13 cellular contexts compared by ENCODE assay signal in the genomic region with DNA sequence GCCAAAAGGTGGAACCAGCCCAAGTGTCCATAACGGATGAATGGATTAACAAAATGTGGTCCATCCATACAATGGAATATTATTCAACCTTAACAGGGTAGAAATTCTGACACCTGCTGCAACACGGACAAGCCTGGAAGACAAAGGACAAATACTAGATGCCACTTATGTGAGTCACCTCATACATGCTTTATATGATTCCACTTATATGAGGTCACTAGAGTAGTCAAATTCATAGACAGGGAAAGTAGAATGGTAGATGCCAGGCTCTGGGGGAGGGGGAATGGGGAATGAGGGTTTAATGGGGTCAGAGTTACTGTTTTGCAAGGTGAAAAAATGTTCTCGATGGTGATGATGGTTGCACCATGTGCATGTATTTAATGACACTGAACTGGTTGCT. TPM values are rescaled to one million over a fixed set of nuclear protein-coding genes. Genes with fewer than 3 reads are reported as not detected.
DNase-seq lines count a peak whose midpoint lies in the region; ATAC-seq and TF ChIP-seq lines count a peak whose summit lies in the region.
"Had no signal": no experiment of that assay in that cellular context is flagged by ENCODE, and none has a peak within 500 bp of the region (broad histone marks: within the 10 kb centered on the region; RNA-seq: fewer than 3 reads in every experiment).

No MANE protein-coding gene starts in this region.

- intact Hi-C loops in CD4-positive, alpha-beta memory T cell (cut with micrococcal nuclease), result no loop called here

- H3K4me3 ChIP-seq in ACC112 (ENCODE audit: low read depth, low read length) (no peak overlapping the region), SJSA1 (no peak overlapping the region), fibroblast of villous mesenchyme (ENCODE audit: low read depth, low read length) (no peak overlapping the region)
- no peak overlapping the region for H3K4me3 ChIP-seq in CD4-positive, alpha-beta memory T cell (ENCODE audit: low read length in 2 of 2)

- TF ChIP-seq CTCF in HFFc6 (IDR thresholded peaks at IDR 0.05) (no peak), fibroblast of villous mesenchyme (IDR thresholded peaks at IDR 0.05; ENCODE audit: insufficient read depth, low read depth, low read length) (no peak)

- H3K9me3 ChIP-seq in SJSA1 (replicated peaks), result no peaks in the 10 kb centered on the region
- H3K9me3 ChIP-seq in CD4-positive, alpha-beta memory T cell (ENCODE audit: control insufficient read depth in 1 of 2, low read length in 2 of 2), result no peaks in the 10 kb centered on the region

- no peaks in the 10 kb centered on the region for H3K9me3 Mint-ChIP-seq in HFFc6
- H3K9me3 Mint-ChIP-seq in CD4-positive, alpha-beta memory T cell, result no peaks in the 10 kb centered on the region
- H3K9me3 Mint-ChIP-seq: activated naive CD4-positive, alpha-beta T cell treated with anti-CD3 and anti-CD28 coated beads, Interleukin-2, amount 10 ng/mL, durations not matched to agents 7 days and 5 days; CD4-positive, CD25-positive, alpha-beta regulatory T cell; effector memory CD8-positive, alpha-beta T cell had no signal

- POLR2A ChIA-PET in CD4-positive, alpha-beta memory T cell (lab: Charles Lee; ENCODE audit: partially characterized antibody), result no interaction called here

- no peaks in the 10 kb centered on the region for H3K79me2 ChIP-seq in ACC112 (ENCODE audit: control insufficient read depth, insufficient read depth, low read length, unreplicated experiment)

- peaks cover 46% of the 10 kb centered on the region for H3K4me1 Mint-ChIP-seq in HFFc6 (ENCODE audit: low read depth)
- H3K4me1 Mint-ChIP-seq in CD4-positive, alpha-beta memory T cell, result no peaks in the 10 kb centered on the region
- H3K4me1 Mint-ChIP-seq: activated naive CD4-positive, alpha-beta T cell treated with anti-CD3 and anti-CD28 coated beads, Interleukin-2, amount 10 ng/mL, durations not matched to agents 7 days and 5 days had no signal

- H3K4me1 ChIP-seq in ACC112 (ENCODE audit: control insufficient read depth, insufficient read depth, low read length, unreplicated experiment) (peaks cover 19% of the 10 kb centered on the region), SJSA1 (replicated peaks) (peaks cover 51% of the 10 kb centered on the region)
- H3K4me1 ChIP-seq in CD4-positive, alpha-beta memory T cell (ENCODE audit: insufficient read depth, low read length), result no peaks in the 10 kb centered on the region

- H3K36me3 Mint-ChIP-seq in HFFc6 (ENCODE audit: low read depth), result no peaks in the 10 kb centered on the region
- H3K36me3 Mint-ChIP-seq in CD4-positive, alpha-beta memory T cell, result no peaks in the 10 kb centered on the region
- H3K36me3 Mint-ChIP-seq: activated naive CD4-positive, alpha-beta T cell treated with anti-CD3 and anti-CD28 coated beads, Interleukin-2, amount 10 ng/mL, durations not matched to agents 7 days and 5 days; CD4-positive, CD25-positive, alpha-beta regulatory T cell had no signal

- CTCF ChIA-PET in CD4-positive, alpha-beta memory T cell (lab: Charles Lee; ENCODE audit: partially characterized antibody), result no interaction called here

- H3K27me3 Mint-ChIP-seq in HFFc6 (ENCODE audit: insufficient read depth), result no peaks in the 10 kb centered on the region
- no peaks in the 10 kb centered on the region for H3K27me3 Mint-ChIP-seq in CD4-positive, alpha-beta memory T cell
- H3K27me3 Mint-ChIP-seq: effector memory CD8-positive, alpha-beta T cell had no signal

- no peak overlapping the region for H2AFZ ChIP-seq in ACC112 (ENCODE audit: low read length, unreplicated experiment)

- H3K4me3 Mint-ChIP-seq in HFFc6, result no peak overlapping the region; the same call in 1 of the 2 replicates
- no peak overlapping the region for H3K4me3 Mint-ChIP-seq in CD4-positive, alpha-beta memory T cell
- H3K4me3 Mint-ChIP-seq: activated naive CD4-positive, alpha-beta T cell treated with anti-CD3 and anti-CD28 coated beads, Interleukin-2, amount 10 ng/mL, durations not matched to agents 7 days and 5 days; CD4-positive, CD25-positive, alpha-beta regulatory T cell; effector memory CD8-positive, alpha-beta T cell had no signal

- H3K27ac Mint-ChIP-seq in HFFc6, result no peak overlapping the region
- peak overlapping the region in 1 of 7 donors; percentile 37 for H3K27ac Mint-ChIP-seq in CD4-positive, alpha-beta memory T cell
- H3K27ac Mint-ChIP-seq: activated naive CD4-positive, alpha-beta T cell treated with anti-CD3 and anti-CD28 coated beads, Interleukin-2, amount 10 ng/mL, durations not matched to agents 7 days and 5 days had no signal

- no peak for ATAC-seq in GM18907 (IDR thresholded peaks at IDR 0.05; ENCODE audit: unreplicated experiment)
- ATAC-seq in GM19463 (IDR thresholded peaks at IDR 0.05; ENCODE audit: unreplicated experiment), result no peak
- ATAC-seq: effector memory CD8-positive, alpha-beta T cell had no signal

- no peaks in the 10 kb centered on the region for H3K36me3 ChIP-seq in ACC112 (ENCODE audit: insufficient read depth, low read length)
- no peaks in the 10 kb centered on the region for H3K36me3 ChIP-seq in SJSA1
- H3K36me3 ChIP-seq in CD4-positive, alpha-beta memory T cell (ENCODE audit: insufficient read depth, low read length), result no peaks in the 10 kb centered on the region

- DNase-seq in HFFc6 (peak; percentile 54), SJSA1 (ENCODE audit: low read depth in 1 of 2, low spot score in 2 of 2) (peak; percentile 67 to 73), fibroblast of villous mesenchyme (ENCODE audit: low read depth) (peak; percentile 16), DMS153 treated with DMSO at 0.1 percent for 48 hours (lab: John Stamatoyannopoulos, UW; ENCODE audit: unreplicated experiment) (no peak)
- no peak for DNase-seq in CD4-positive, alpha-beta memory T cell
- DNase-seq: activated naive CD4-positive, alpha-beta T cell treated with anti-CD3 and anti-CD28 coated beads, Interleukin-2, amount 10 ng/mL, durations not matched to agents 7 days and 5 days; CD4-positive, CD25-positive, alpha-beta regulatory T cell; effector memory CD8-positive, alpha-beta T cell; stimulated activated CD4-positive, alpha-beta T cell treated with anti-CD3 and anti-CD28 coated beads, Interleukin-2, amount 100 ng/mL, for 48 hours; substantia nigra had no signal

- H3K27ac ChIP-seq in ACC112 (ENCODE audit: low read depth, low read length), result peak overlapping the region; percentile 22; the same call in 1 of the 2 replicates
- peak overlapping the region; percentile 38 for H3K27ac ChIP-seq in SJSA1
- no peak overlapping the region for H3K27ac ChIP-seq in CD4-positive, alpha-beta memory T cell (ENCODE audit: low read depth, low read length)

- no peaks in the 10 kb centered on the region for H3K27me3 ChIP-seq in ACC112 (ENCODE audit: insufficient read depth, low read length)
- H3K27me3 ChIP-seq in SJSA1 (replicated peaks), result no peaks in the 10 kb centered on the region
- H3K27me3 ChIP-seq in CD4-positive, alpha-beta memory T cell (ENCODE audit: insufficient read depth, low read length), result no peaks in the 10 kb centered on the region

RNA-seq across cellular contexts. Expression of a gene that starts 34.0 kb away (rescaled TPM):
- 10 to 100 TPM; 38.6 to 53.6 (median 47.9) TPM for total RNA-seq in HFFc6 (2021; fragmentation: NEBNext Ultra II Directional; extraction: Animal tissue kit (Norgen Biotek cat#: 25700))
- total RNA-seq in SJSA1 (2014; rRNA removed; shearing (Covaris generic)), result 38.6 and 47.8 TPM in 2 replicates
- 33.2 and 36.1 TPM in 2 replicates for total RNA-seq in fibroblast of villous mesenchyme
- 1 to 10 TPM; 6.6 to 7.8 TPM for total RNA-seq in CD4-positive, alpha-beta memory T cell
- polyA plus RNA-seq in CD4-positive, alpha-beta memory T cell, result 1 to 10 TPM; 4.0 to 9.1 TPM

RNA-seq across cellular contexts. Expression of a gene that starts 42.3 kb away (rescaled TPM):
- 10 to 100 TPM; 13.6 to 24.8 (median 15.5) TPM for total RNA-seq in HFFc6 (2021; fragmentation: NEBNext Ultra II Directional; extraction: Animal tissue kit (Norgen Biotek cat#: 25700))
- 27.8 and 29.5 TPM in 2 replicates for total RNA-seq in SJSA1 (2014; rRNA removed; shearing (Covaris generic))
- total RNA-seq in fibroblast of villous mesenchyme, result 15.5 and 22.9 TPM in 2 replicates
- 10 to 100 TPM; 17.0 to 18.1 TPM for total RNA-seq in CD4-positive, alpha-beta memory T cell
- polyA plus RNA-seq in CD4-positive, alpha-beta memory T cell, result 1 to 10 TPM; 2.6 to 4.7 TPM

Comparison
In these comparisons a context has a peak if more than half of its experiments do, and no peak if none do; other contexts are left out.
1. DNase-seq: peak in HFFc6 (single experiment), SJSA1 (2 of 2) and fibroblast of villous mesenchyme (single experiment); none in DMS153 treated with DMSO at 0.1 percent for 48 hours (single experiment) and CD4-positive, alpha-beta memory T cell (0 of 5).